8 cellular contexts compared by ENCODE assay signal in genomic region chr19:12331211-12331941, GRCh38. TPM values are rescaled to one million over a fixed set of nuclear protein-coding genes. Genes with fewer than 3 reads are reported as not detected.
A peak's percentile ranks its signal among the peaks of the same experiment; 100 is the strongest.
DNase-seq lines count a peak whose midpoint lies in the region; ATAC-seq and TF ChIP-seq lines count a peak whose summit lies in the region.

No MANE protein-coding gene starts in this region.

- no peaks in the 10 kb centered on the region for H3K27me3 Mint-ChIP-seq in brain

- no TSS peak for BruUV-seq in PC-9 (replicated peaks; lab: Mats Ljungman, UMichigan)

- intact Hi-C loops in PC-9 (cut with micrococcal nuclease; ENCODE audit: unreplicated experiment) (no loop called here), prostate gland (cut with DNase I) (no loop called here)

- H3F3A ChIP-seq in PC-9 (ENCODE audit: insufficient read depth, low read depth) = no peaks in the 10 kb centered on the region

- H3K9me3 Mint-ChIP-seq in brain = peaks cover 0 to 8% (median 0%) of the 10 kb centered on the region in 5 experiments

- no peak for TF ChIP-seq POLR2A in prostate gland (IDR thresholded peaks at IDR 0.05)

- 77% methylated on average over 4 of the region's 4 CpGs for WGBS in prostate gland

- peaks cover 33% of the 10 kb centered on the region for H3K4me1 Mint-ChIP-seq in brain

- H3K4me1 ChIP-seq in PC-9 (replicated peaks; ENCODE audit: insufficient read depth) = no peaks in the 10 kb centered on the region
- no peaks in the 10 kb centered on the region for H3K4me1 ChIP-seq in prostate gland (replicated peaks)

- POLR2A ChIA-PET in PC-9 (lab: Charles Lee; ENCODE audit: unreplicated experiment) = no interaction called here

- H3K36me3 ChIP-seq in PC-9 (ENCODE audit: low read depth) (no peaks in the 10 kb centered on the region), prostate gland (no peaks in the 10 kb centered on the region)

- H3K27ac ChIP-seq in VCaP (peak overlapping the region; percentile 91), PC-9 (no peak overlapping the region), prostate gland (peak overlapping the region in 1 of 2 donors; percentile 94)

- H3K9me2 ChIP-seq in PC-9 (ENCODE audit: insufficient read depth) = no peaks in the 10 kb centered on the region

- no peak overlapping the region for H3K4me2 ChIP-seq in PC-9

- H3K27ac Mint-ChIP-seq in brain = no peak overlapping the region

- H3K27me3 ChIP-seq in PC-9 (ENCODE audit: insufficient read depth, low read depth) = peaks cover 8% of the 10 kb centered on the region; the same call in 1 of the 2 replicates
- H3K27me3 ChIP-seq in prostate gland (replicated peaks; ENCODE audit: insufficient read depth) = no peaks in the 10 kb centered on the region

- H3K9me3 ChIP-seq in PC-9 (ENCODE audit: insufficient read depth, low read depth) (peaks cover 4% of the 10 kb centered on the region), prostate gland (no peaks in the 10 kb centered on the region)

- H3K4me3 Mint-ChIP-seq in brain = peak overlapping the region in 3 of 5 experiments; percentile 81 to 100 (median 98)

- no peak overlapping the region for H3K4me3 ChIP-seq in PC-9
- no peak overlapping the region for H3K4me3 ChIP-seq in prostate gland

- no peaks in the 10 kb centered on the region for H4K20me1 ChIP-seq in PC-9 (ENCODE audit: insufficient read depth)

- CTCF ChIA-PET in PC-9 (lab: Charles Lee) = no interaction called here

- H3K79me2 ChIP-seq in PC-9 (ENCODE audit: low read depth) = no peaks in the 10 kb centered on the region

- ATAC-seq in HG03457 (IDR thresholded peaks at IDR 0.05; ENCODE audit: unreplicated experiment) (no peak), GM19397 (IDR thresholded peaks at IDR 0.05; ENCODE audit: unreplicated experiment) (no peak)

- TF ChIP-seq CTCF in VCaP (conservative IDR thresholded peaks at IDR 0.05) (no peak), brain (conservative IDR thresholded peaks at IDR 0.05) (no peak), PC-9 (conservative IDR thresholded peaks at IDR 0.05) (no peak), prostate gland (IDR thresholded peaks at IDR 0.05) (no peak)

- DNase-seq in GM19240 (ENCODE audit: insufficient read length, low spot score) (peak; percentile 43), PC-9 (no peak), prostate gland (ENCODE audit: low spot score) (no peak)
- peak; percentile 57 to 84 for DNase-seq in stimulated activated CD4-positive, alpha-beta T cell treated with anti-CD3 and anti-CD28 coated beads, Interleukin-4, amount 100 ng/mL, for 4 hours

- H3K36me3 Mint-ChIP-seq in brain = peaks cover 7% of the 10 kb centered on the region

- H2AFZ ChIP-seq in PC-9 = no peak overlapping the region

RNA-seq across cellular contexts. Expression of gene ZNF563, which starts 2.1 kb away (rescaled TPM):
- polyA plus RNA-seq in brain (ENCODE audit: insufficient read depth, low read depth, low replicate concordance) = 0.12 TPM
- total RNA-seq in PC-9 (2021) (1.1 and 1.8 TPM in 2 replicates), prostate gland (10 to 100 TPM; 16.7 to 23.6 TPM)

RNA-seq across cellular contexts. Expression of gene ZNF442, which starts 34.1 kb away (rescaled TPM):
- polyA plus RNA-seq in brain (ENCODE audit: insufficient read depth, low read depth, low replicate concordance) = 0.12 TPM
- total RNA-seq in PC-9 (2021) (not detected in 2 replicates), prostate gland (1 to 10 TPM; 2.3 to 2.6 TPM)

RNA-seq across cellular contexts. Expression of gene ZNF44, which starts 36.7 kb away (rescaled TPM):
- 2.0 TPM for polyA plus RNA-seq in brain (ENCODE audit: insufficient read depth, low read depth, low replicate concordance)
- total RNA-seq in PC-9 (2021) (4.0 and 5.0 TPM in 2 replicates), prostate gland (10 to 100 TPM; 10.3 to 16.2 TPM)

Comparison
In these comparisons a context has a peak if more than half of its experiments do, and no peak if none do; other contexts are left out.
1. DNase-seq: peak in GM19240 (single experiment) and stimulated activated CD4-positive, alpha-beta T cell treated with anti-CD3 and anti-CD28 coated beads, Interleukin-4, amount 100 ng/mL, for 4 hours (2 of 2); none in PC-9 (0 of 2) and prostate gland (single experiment).